In genomic region chr3:186971578-186971977, GRCh38 we compare ENCODE assay signal across 12 cellular contexts. TPM values are rescaled to one million over a fixed set of nuclear protein-coding genes. Genes with fewer than 3 reads are reported as not detected.
DNase-seq lines count a peak whose midpoint lies in the region; ATAC-seq, FAIRE-seq and TF ChIP-seq lines count a peak whose summit lies in the region.
"Had no signal": no experiment of that assay in that cellular context is flagged by ENCODE, and none has a peak within 500 bp of the region (broad histone marks: within the 10 kb centered on the region; RNA-seq: fewer than 3 reads in every experiment).

No MANE protein-coding gene starts in this region.

- H3K27me3 ChIP-seq in breast epithelium (no peaks in the 10 kb centered on the region), vagina (no peaks in the 10 kb centered on the region)
- H3K27me3 ChIP-seq: ovary, Peyer's patch had no signal

- H3K4me3 ChIP-seq in breast epithelium (no peak overlapping the region), fibroblast of villous mesenchyme (ENCODE audit: low read depth, low read length) (no peak overlapping the region), vagina (no peak overlapping the region)
- H3K4me3 ChIP-seq: ovary, Peyer's patch had no signal

- no peaks in the 10 kb centered on the region for H3K27me3 Mint-ChIP-seq in MCF 10A (ENCODE audit: insufficient read depth, unreplicated experiment)
- H3K27me3 Mint-ChIP-seq in natural killer cell (ENCODE audit: low read depth in 2 of 2) = no peaks in the 10 kb centered on the region

- POLR2A ChIA-PET in MCF 10A (lab: Yijun Ruan, JAX) = interaction anchor here (0.6 kb wide), 1 partner anchor 27 kb away, joined by 4 read pairs; no protein-coding TSS in a partner anchor

- DNase-seq in breast epithelium (ENCODE audit: low spot score in 2 of 2) = no peak
- DNase-seq in MCF 10A (ENCODE audit: unreplicated experiment) = no peak
- peak; percentile 18 for DNase-seq in fibroblast of villous mesenchyme (ENCODE audit: low read depth)
- DNase-seq in natural killer cell = no peak
- DNase-seq in vagina (ENCODE audit: extremely low spot score in 2 of 2) = no peak
- DNase-seq in GM19239 (ENCODE audit: insufficient read length, low spot score) = no peak
- no peak for DNase-seq in NCI-H2107 (lab: John Stamatoyannopoulos, UW)
- DNase-seq: DMS79, ovary had no signal

- no peaks in the 10 kb centered on the region for H3K9me3 Mint-ChIP-seq in MCF 10A (ENCODE audit: unreplicated experiment)
- H3K9me3 Mint-ChIP-seq in natural killer cell = no peaks in the 10 kb centered on the region

- H3K4me1 ChIP-seq in breast epithelium (peaks cover 0 to 3% of the 10 kb centered on the region in 2 donors), vagina (peaks cover 3% of the 10 kb centered on the region)
- H3K4me1 ChIP-seq: Peyer's patch had no signal

- H3K27ac Mint-ChIP-seq in MCF 10A (ENCODE audit: low read depth, unreplicated experiment) = no peak overlapping the region
- peak overlapping the region; percentile 58 to 69 for H3K27ac Mint-ChIP-seq in natural killer cell

- H3K27ac ChIP-seq in breast epithelium (peak overlapping the region; percentile 40 to 82), vagina (peak overlapping the region; percentile 46)
- H3K27ac ChIP-seq: ovary, Peyer's patch had no signal

- no peak overlapping the region for H3K4me3 Mint-ChIP-seq in MCF 10A (ENCODE audit: unreplicated experiment)
- no peak overlapping the region for H3K4me3 Mint-ChIP-seq in natural killer cell

- H3K36me3 ChIP-seq in breast epithelium (no peaks in the 10 kb centered on the region), vagina (no peaks in the 10 kb centered on the region)
- H3K36me3 ChIP-seq: ovary, Peyer's patch had no signal

- H3K36me3 Mint-ChIP-seq in MCF 10A (ENCODE audit: insufficient read depth, unreplicated experiment) (peaks cover 19% of the 10 kb centered on the region), natural killer cell (peaks cover 7% of the 10 kb centered on the region)

- TF ChIP-seq CTCF in breast epithelium (IDR thresholded peaks at IDR 0.05) (no peak), MCF 10A (IDR thresholded peaks at IDR 0.05; ENCODE audit: unreplicated experiment) (no peak), fibroblast of villous mesenchyme (IDR thresholded peaks at IDR 0.05; ENCODE audit: insufficient read depth, low read depth, low read length) (no peak), natural killer cell (IDR thresholded peaks at IDR 0.05) (no peak), vagina (IDR thresholded peaks at IDR 0.05) (no peak)

- TF ChIP-seq POLR2A in breast epithelium (IDR thresholded peaks at IDR 0.05) (no peak), vagina (IDR thresholded peaks at IDR 0.05) (no peak)

- no TSS peak for BruUV-seq in MCF 10A (replicated peaks; lab: Mats Ljungman, UMichigan)

- ATAC-seq in natural killer cell (no peak), GM21576 (IDR thresholded peaks at IDR 0.05; ENCODE audit: unreplicated experiment) (no peak)

- no peaks in the 10 kb centered on the region for H3K4me1 Mint-ChIP-seq in MCF 10A (ENCODE audit: insufficient read depth, unreplicated experiment)
- H3K4me1 Mint-ChIP-seq in natural killer cell = peaks cover 52 to 74% of the 10 kb centered on the region in 2 donors

- H3K9me3 ChIP-seq in breast epithelium = no peaks in the 10 kb centered on the region
- no peaks in the 10 kb centered on the region for H3K9me3 ChIP-seq in vagina
- H3K9me3 ChIP-seq: ovary, Peyer's patch had no signal

- CTCF ChIA-PET in MCF 10A (lab: Yijun Ruan, JAX) = interaction anchor here (0.9 kb wide), 1 partner anchor 140 kb away, joined by 3 read pairs; no protein-coding TSS in a partner anchor

- intact Hi-C loops in breast epithelium (cut with DNase I; ENCODE audit: low total_unique reads) (no loop called here), MCF 10A (cut with micrococcal nuclease) (no loop called here), natural killer cell (cut with micrococcal nuclease) (no loop called here), vagina (cut with DNase I) (no loop called here)

- no peak for FAIRE-seq in GM19239 (lab: Jason Lieb, UNC)
- FAIRE-seq: GM12892 had no signal

RNA-seq across cellular contexts. Expression of gene ST6GAL1, which starts 41.3 kb away (rescaled TPM):
- total RNA-seq in breast epithelium = 10 to 100 TPM; 28.5 to 79.6 (median 42.3) TPM
- 11.5 and 18.8 TPM in 2 replicates for total RNA-seq in MCF 10A (2022)
- 1.3 and 1.6 TPM in 2 replicates for total RNA-seq in fibroblast of villous mesenchyme
- 100 to 1,000 TPM; 121 to 182 (median 146) TPM for total RNA-seq in natural killer cell
- total RNA-seq in vagina = 37.8 TPM
